Comparison of ENCODE assay signal across 8 cellular contexts in the genomic region with DNA sequence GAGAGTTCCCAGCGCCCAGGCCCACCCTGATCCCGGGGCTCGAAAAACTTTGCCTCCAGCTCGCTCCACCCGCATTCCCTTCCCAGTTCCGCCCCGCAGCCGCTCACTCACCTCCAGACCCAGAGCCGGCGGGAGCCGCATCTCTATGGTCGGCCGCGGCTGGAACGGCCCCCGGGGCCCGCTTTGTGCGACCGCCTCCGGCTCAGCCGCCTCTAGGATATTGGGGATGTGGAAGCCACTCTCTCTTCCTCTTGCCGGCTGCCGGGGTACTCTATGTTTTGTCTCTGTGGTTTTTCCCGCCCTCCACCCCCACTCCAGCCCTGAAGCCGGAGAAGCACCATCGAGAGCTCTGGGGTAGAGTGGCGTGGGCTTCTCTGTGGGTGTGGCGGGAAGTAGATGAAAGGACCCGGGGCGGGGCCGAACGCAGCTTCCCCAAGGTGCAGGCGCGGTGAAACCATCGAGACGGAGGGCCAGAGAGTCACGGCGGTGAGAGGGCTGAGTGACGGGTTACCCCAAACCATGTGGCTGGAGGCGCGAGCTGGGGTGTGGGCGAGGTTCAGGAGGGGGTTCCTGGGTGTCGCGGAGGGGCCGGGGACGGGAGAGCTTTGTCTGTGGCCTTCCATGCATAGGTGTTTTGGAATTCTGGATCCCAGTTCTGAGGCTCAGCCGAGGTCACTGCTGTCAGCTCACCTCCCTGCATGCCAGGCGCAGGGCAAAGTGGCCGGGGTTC. TPM values are rescaled to one million over a fixed set of nuclear protein-coding genes. Genes with fewer than 3 reads are reported as not detected.
DNase-seq lines count a peak whose midpoint lies in the region; ATAC-seq lines count a peak whose summit lies in the region.

A gene with protein sequence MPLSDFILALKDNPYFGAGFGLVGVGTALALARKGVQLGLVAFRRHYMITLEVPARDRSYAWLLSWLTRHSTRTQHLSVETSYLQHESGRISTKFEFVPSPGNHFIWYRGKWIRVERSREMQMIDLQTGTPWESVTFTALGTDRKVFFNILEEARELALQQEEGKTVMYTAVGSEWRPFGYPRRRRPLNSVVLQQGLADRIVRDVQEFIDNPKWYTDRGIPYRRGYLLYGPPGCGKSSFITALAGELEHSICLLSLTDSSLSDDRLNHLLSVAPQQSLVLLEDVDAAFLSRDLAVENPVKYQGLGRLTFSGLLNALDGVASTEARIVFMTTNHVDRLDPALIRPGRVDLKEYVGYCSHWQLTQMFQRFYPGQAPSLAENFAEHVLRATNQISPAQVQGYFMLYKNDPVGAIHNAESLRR (plus strand): TSS at position 426 of the 730 bp plus-strand sequence. CDS start 1,305 bp downstream, outside the sequence.
A gene with protein sequence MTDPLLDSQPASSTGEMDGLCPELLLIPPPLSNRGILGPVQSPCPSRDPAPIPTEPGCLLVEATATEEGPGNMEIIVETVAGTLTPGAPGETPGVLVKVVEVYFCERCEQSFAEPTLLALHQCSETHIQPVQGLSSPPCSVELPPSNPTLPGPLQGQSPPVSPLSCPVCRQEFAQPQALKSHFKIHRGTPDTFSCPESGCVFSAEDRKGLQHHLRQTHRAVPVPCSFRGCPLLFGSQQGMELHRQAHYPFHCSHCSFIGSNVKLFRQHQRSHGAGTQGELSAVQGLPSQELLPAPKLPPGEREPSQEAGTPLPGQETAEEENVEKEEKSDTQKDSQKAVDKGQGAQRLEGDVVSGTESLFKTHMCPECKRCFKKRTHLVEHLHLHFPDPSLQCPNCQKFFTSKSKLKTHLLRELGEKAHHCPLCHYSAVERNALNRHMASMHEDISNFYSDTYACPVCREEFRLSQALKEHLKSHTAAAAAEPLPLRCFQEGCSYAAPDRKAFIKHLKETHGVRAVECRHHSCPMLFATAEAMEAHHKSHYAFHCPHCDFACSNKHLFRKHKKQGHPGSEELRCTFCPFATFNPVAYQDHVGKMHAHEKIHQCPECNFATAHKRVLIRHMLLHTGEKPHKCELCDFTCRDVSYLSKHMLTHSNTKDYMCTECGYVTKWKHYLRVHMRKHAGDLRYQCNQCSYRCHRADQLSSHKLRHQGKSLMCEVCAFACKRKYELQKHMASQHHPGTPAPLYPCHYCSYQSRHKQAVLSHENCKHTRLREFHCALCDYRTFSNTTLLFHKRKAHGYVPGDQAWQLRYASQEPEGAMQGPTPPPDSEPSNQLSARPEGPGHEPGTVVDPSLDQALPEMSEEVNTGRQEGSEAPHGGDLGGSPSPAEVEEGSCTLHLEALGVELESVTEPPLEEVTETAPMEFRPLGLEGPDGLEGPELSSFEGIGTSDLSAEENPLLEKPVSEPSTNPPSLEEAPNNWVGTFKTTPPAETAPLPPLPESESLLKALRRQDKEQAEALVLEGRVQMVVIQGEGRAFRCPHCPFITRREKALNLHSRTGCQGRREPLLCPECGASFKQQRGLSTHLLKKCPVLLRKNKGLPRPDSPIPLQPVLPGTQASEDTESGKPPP (N-terminal part only) (minus strand): TSS at position 366 of the 730 bp plus-strand sequence. CDS start 3,194 bp downstream, outside the sequence.

- peaks cover 55% of the 10 kb centered on the region for H3K36me3 Mint-ChIP-seq in activated CD4-positive, alpha-beta T cell treated with anti-CD3 and anti-CD28 coated beads, Interleukin-2, amount 10 ng/mL, durations not matched to agents 24 days and 14 days (ENCODE audit: low read depth)

- DNase-seq in NCI-H69 (lab: John Stamatoyannopoulos, UW), result peak; percentile 92
- DNase-seq in activated CD4-positive, alpha-beta T cell treated with anti-CD3 and anti-CD28 coated beads, Interleukin-2, amount 10 ng/mL, durations not matched to agents 24 days and 14 days, result peak; percentile 98
- peak; percentile 62 for DNase-seq in dedifferentiated amniotic fluid mesenchymal stem cell (ENCODE audit: extremely low spot score)
- DNase-seq in left kidney (ENCODE audit: low read depth, low spot score), result peak; percentile 97
- peak; percentile 96 for DNase-seq in stimulated activated CD4-positive, alpha-beta T cell treated with anti-CD3 and anti-CD28 coated beads, Interleukin-1b, Interleukin-23, amount 100 ng/mL, for 48 hours

- H4K20me1 ChIP-seq in BLaER1, result peaks cover 22% of the 10 kb centered on the region; the same call in 1 of the 2 replicates

- ATAC-seq in GM19328 (IDR thresholded peaks at IDR 0.05; ENCODE audit: unreplicated experiment) (peak; percentile 90), HG03520 (IDR thresholded peaks at IDR 0.05; ENCODE audit: unreplicated experiment) (peak; percentile 91)

- no peaks in the 10 kb centered on the region for H3K27me3 ChIP-seq in BLaER1

- H3K4me3 Mint-ChIP-seq in activated CD4-positive, alpha-beta T cell treated with anti-CD3 and anti-CD28 coated beads, Interleukin-2, amount 10 ng/mL, durations not matched to agents 24 days and 14 days, result peak within 1 kb of the TSS; percentile 98

- no peaks in the 10 kb centered on the region for H3K9me3 Mint-ChIP-seq in activated CD4-positive, alpha-beta T cell treated with anti-CD3 and anti-CD28 coated beads, Interleukin-2, amount 10 ng/mL, durations not matched to agents 24 days and 14 days

- no peaks in the 10 kb centered on the region for H3K27me3 Mint-ChIP-seq in activated CD4-positive, alpha-beta T cell treated with anti-CD3 and anti-CD28 coated beads, Interleukin-2, amount 10 ng/mL, durations not matched to agents 24 days and 14 days

- intact Hi-C loops in activated CD4-positive, alpha-beta T cell treated with anti-CD3 and anti-CD28 coated beads, Interleukin-2, amount 10 ng/mL, durations not matched to agents 24 days and 14 days (cut with micrococcal nuclease), result loop anchor here (1.0 to 5.0 kb wide), 9 partner anchors 12 to 728 kb away; a partner anchor contains a TSS

- peak within 1 kb of the TSS; percentile 88 for H3K9ac ChIP-seq in BLaER1

- H3K36me3 ChIP-seq in BLaER1, result peaks cover 73% of the 10 kb centered on the region

- H3K27ac Mint-ChIP-seq in activated CD4-positive, alpha-beta T cell treated with anti-CD3 and anti-CD28 coated beads, Interleukin-2, amount 10 ng/mL, durations not matched to agents 24 days and 14 days, result peak within 1 kb of the TSS; percentile 95

- no peaks in the 10 kb centered on the region for H3K9me3 ChIP-seq in BLaER1

- peaks cover 31% of the 10 kb centered on the region for H3K4me1 Mint-ChIP-seq in activated CD4-positive, alpha-beta T cell treated with anti-CD3 and anti-CD28 coated beads, Interleukin-2, amount 10 ng/mL, durations not matched to agents 24 days and 14 days

- H3K4me1 ChIP-seq in BLaER1, result peaks cover 21% of the 10 kb centered on the region

- H3K4me2 ChIP-seq in BLaER1, result peak within 1 kb of the TSS; percentile 81

- peak within 1 kb of the TSS; percentile 99 for H3K4me3 ChIP-seq in BLaER1

- peak within 1 kb of the TSS; percentile 84 for H3K27ac ChIP-seq in BLaER1

RNA-seq across cellular contexts. Expression of the first gene that starts in this region (rescaled TPM):
- total RNA-seq in activated CD4-positive, alpha-beta T cell treated with anti-CD3 and anti-CD28 coated beads, Interleukin-2, amount 10 ng/mL, durations not matched to agents 24 days and 14 days, result 92.9 and 94.4 TPM in 2 replicates

RNA-seq across cellular contexts. Expression of the second gene that starts in this region (rescaled TPM):
- total RNA-seq in activated CD4-positive, alpha-beta T cell treated with anti-CD3 and anti-CD28 coated beads, Interleukin-2, amount 10 ng/mL, durations not matched to agents 24 days and 14 days, result 59.6 and 60.9 TPM in 2 replicates

Comparison
In these comparisons a context has a peak if more than half of its experiments do, and no peak if none do; other contexts are left out.
1. Peak in every context shown above with its lines: DNase-seq, ATAC-seq, H3K4me3 ChIP-seq and H3K27ac ChIP-seq.